Comparison of ENCODE assay signal across 1 cellular context in genomic region chr11:8963569-8964323, GRCh38.
TF ChIP-seq lines count a peak whose summit lies in the region.

No MANE protein-coding gene starts in this region.

TF ChIP-seq in IMR-90, 13 proteins besides CTCF, POLR2A, EP300 and RAD21 (continued from another document):
- TF ChIP-seq MAFK (IDR thresholded peaks at IDR 0.05; ENCODE audit: low read depth, low read length): no peak
- no peak for TF ChIP-seq CHD1 (IDR thresholded peaks at IDR 0.05; ENCODE audit: low read depth, low read length)
- no peak for TF ChIP-seq ELK1 (IDR thresholded peaks at IDR 0.05; ENCODE audit: borderline replicate concordance, low read depth, low read length)
- no peak for TF ChIP-seq RFX5 (IDR thresholded peaks at IDR 0.05; ENCODE audit: low read depth, low read length)
- no peak for TF ChIP-seq FOS (IDR thresholded peaks at IDR 0.05; ENCODE audit: low read depth, low read length)
- no peak for TF ChIP-seq USF2 (IDR thresholded peaks at IDR 0.05; ENCODE audit: low read depth, low read length)
